In the genomic region with DNA sequence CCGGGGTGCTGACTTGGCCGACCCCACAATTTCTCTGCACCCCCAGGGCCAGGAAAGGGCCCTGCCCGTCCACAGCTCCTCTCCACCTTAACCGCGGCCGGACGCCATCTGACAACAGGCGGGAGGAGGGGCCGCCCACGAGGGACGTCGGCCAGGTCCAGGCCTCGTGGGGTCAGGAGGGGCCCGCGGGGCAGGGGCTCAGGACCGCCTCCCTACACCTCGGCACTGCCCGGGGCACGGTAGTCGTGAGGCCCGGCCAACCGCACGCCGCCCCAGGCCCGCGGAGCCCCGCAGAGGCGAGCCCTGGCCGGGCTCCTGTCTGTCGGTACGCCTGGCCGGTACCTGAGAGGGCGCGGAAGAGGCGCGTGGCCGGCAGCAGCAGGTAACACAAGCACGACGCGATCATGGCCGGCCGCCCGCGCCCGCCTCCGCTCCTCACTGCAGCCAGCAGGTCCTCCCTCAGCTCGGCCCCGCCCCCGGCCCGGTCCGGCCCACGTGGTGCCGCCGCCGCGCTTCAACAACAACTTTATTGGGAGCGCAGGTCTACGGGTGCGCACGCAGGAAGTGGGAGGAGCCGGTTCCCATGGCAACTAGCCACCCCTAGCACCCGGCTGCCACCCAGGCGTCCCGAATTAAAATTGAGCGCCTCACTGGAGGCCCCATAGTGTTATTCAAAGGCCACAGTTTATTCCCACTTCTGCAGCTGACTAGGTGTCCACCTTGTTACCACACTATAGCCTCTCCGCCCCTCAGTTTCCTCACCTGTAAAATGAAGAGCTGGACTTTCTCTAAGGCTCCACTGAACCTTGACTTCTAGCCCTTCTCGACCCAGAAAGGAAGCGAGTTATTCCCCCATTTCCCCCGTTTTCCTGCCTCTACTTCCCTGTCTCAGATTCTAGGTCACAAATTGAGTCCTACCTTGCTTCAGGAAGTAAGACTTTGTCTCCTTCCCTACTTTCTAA, we compare ENCODE assay signal across 8 cellular contexts. TPM values are rescaled to one million over a fixed set of nuclear protein-coding genes. Genes with fewer than 3 reads are reported as not detected.
DNase-seq lines count a peak whose midpoint lies in the region; ATAC-seq and TF ChIP-seq lines count a peak whose summit lies in the region.

ANGEL1 (minus strand) TSS at position 461 of the 962 bp plus-strand sequence; CDS start at position 406, 55 bp downstream.

- no peaks in the 10 kb centered on the region for H3K27me3 Mint-ChIP-seq in T-helper 17 cell

- TF ChIP-seq POLR2A in upper lobe of left lung (IDR thresholded peaks at IDR 0.05), result peak; percentile 30 to 98 (median 90)

- peak; percentile 92 for ATAC-seq in GM18498 (IDR thresholded peaks at IDR 0.05; ENCODE audit: unreplicated experiment)
- peak; percentile 81 for ATAC-seq in HG02943 (IDR thresholded peaks at IDR 0.05; ENCODE audit: low read depth, unreplicated experiment)
- peak; percentile 93 for ATAC-seq in T-helper 17 cell
- peak; percentile 95 for ATAC-seq in upper lobe of left lung (ENCODE audit: low FRiP score in 2 of 2)

- no peaks in the 10 kb centered on the region for H3K27me3 ChIP-seq in left ventricle myocardium inferior (ENCODE audit: low read depth)
- no peaks in the 10 kb centered on the region for H3K27me3 ChIP-seq in upper lobe of left lung

- peak within 1 kb of the TSS; percentile 97 for H3K27ac Mint-ChIP-seq in T-helper 17 cell

- H3K4me3 ChIP-seq in left ventricle myocardium inferior, result peak within 1 kb of the TSS; percentile 74
- peak within 1 kb of the TSS; percentile 71 to 91 (median 78) for H3K4me3 ChIP-seq in upper lobe of left lung

- H3K4me1 Mint-ChIP-seq in T-helper 17 cell, result peaks cover 26% of the 10 kb centered on the region

- peak in 1 of 4 donors; percentile 79 for TF ChIP-seq EP300 in upper lobe of left lung (IDR thresholded peaks at IDR 0.05)

- H3K36me3 Mint-ChIP-seq in T-helper 17 cell (ENCODE audit: low read depth), result peaks cover 4% of the 10 kb centered on the region

- H3K4me3 Mint-ChIP-seq in T-helper 17 cell, result peak within 1 kb of the TSS; percentile 96

- H3K4me1 ChIP-seq in left ventricle myocardium inferior, result peaks cover 43% of the 10 kb centered on the region
- peaks cover 16 to 29% (median 18%) of the 10 kb centered on the region in 4 donors for H3K4me1 ChIP-seq in upper lobe of left lung

- H3K36me3 ChIP-seq in left ventricle myocardium inferior (peaks cover 18% of the 10 kb centered on the region), upper lobe of left lung (peaks cover 0 to 16% (median 10%) of the 10 kb centered on the region in 4 donors)

- DNase-seq in NCI-H187 (lab: John Stamatoyannopoulos, UW) (peak; percentile 97 to 99), T-helper 17 cell (peak; percentile 94 to 96 (median 95)), amygdala (lab: John Stamatoyannopoulos, UW) (peak; percentile 63 to 96 (median 89)), left ventricle myocardium inferior (peak; percentile 97), posterior vena cava (ENCODE audit: low spot score) (peak; percentile 99), upper lobe of left lung (peak; percentile 98 to 100)

- no peaks in the 10 kb centered on the region for H3K9me3 ChIP-seq in T-helper 17 cell (ENCODE audit: control insufficient read depth, low read length, poor library complexity, severe bottlenecking)
- no peaks in the 10 kb centered on the region for H3K9me3 ChIP-seq in left ventricle myocardium inferior (replicated peaks)
- no peaks in the 10 kb centered on the region for H3K9me3 ChIP-seq in upper lobe of left lung

- WGBS in upper lobe of left lung, 2 donors, result 6 to 28% methylated on average over 11 to 46 of the region's 69 CpGs

- TF ChIP-seq CTCF in left ventricle myocardium inferior (IDR thresholded peaks at IDR 0.05; ENCODE audit: borderline replicate concordance) (no peak), upper lobe of left lung (IDR thresholded peaks at IDR 0.05) (peak in 3 of 6 experiments; percentile 9 to 36 (median 21))

- intact Hi-C loops in left ventricle myocardium inferior (cut with micrococcal nuclease) (no loop called here), posterior vena cava (cut with DNase I) (no loop called here)

- H3K27ac ChIP-seq in left ventricle myocardium inferior (replicated peaks) (peak within 1 kb of the TSS; percentile 85), upper lobe of left lung (peak within 1 kb of the TSS; percentile 87 to 96 (median 89))

RNA-seq across cellular contexts. Expression of gene ANGEL1, which starts in this region (rescaled TPM):
- total RNA-seq in T-helper 17 cell (10 to 100 TPM; 11.9 to 14.0 TPM), left ventricle myocardium inferior (9.3 TPM), posterior vena cava (10 to 100 TPM; 12.4 to 14.4 TPM), upper lobe of left lung (10 to 100 TPM; 13.8 to 35.6 (median 23.6) TPM)

Comparison
In these comparisons a context has a peak if more than half of its experiments do, and no peak if none do; other contexts are left out.
1. Peak in every context shown above with its lines: DNase-seq, ATAC-seq, H3K4me3 ChIP-seq and H3K27ac ChIP-seq.